23 cellular contexts compared by ENCODE assay signal in the genomic region with DNA sequence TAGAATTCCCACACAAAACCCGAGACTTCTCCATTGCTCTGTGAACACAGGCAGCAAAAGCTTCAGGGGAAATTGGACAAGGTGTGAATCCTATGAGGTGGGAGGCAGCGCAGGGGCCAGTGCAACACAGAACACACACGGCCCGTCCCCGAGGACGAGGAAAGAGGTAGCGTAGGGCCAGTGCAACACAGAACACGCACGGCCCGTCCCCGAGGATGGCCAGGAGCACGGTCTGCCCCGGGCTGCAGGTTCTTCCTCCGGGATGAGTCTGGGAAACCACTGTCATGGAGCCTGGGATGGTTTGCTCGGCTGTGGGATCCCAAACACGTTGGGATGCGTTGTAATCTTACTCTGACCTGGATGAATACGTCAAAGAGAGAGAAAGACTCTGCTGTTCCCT.
"Had no signal": no experiment of that assay in that cellular context is flagged by ENCODE, and none has a peak within 500 bp of the region (broad histone marks: within the 10 kb centered on the region; RNA-seq: fewer than 3 reads in every experiment).

No MANE protein-coding gene starts in this region.

- H3K36me3 Mint-ChIP-seq: immature natural killer cell, memory B cell had no signal

- H3K4me3 ChIP-seq: colonic mucosa, dorsolateral prefrontal cortex, esophagus muscularis mucosa, gastroesophageal sphincter, heart left ventricle, hepatocyte, left lung, lung had no signal

- H3K36me3 ChIP-seq: colonic mucosa, esophagus muscularis mucosa, gastroesophageal sphincter, heart left ventricle, left lung had no signal

- H3K4me3 Mint-ChIP-seq: immature natural killer cell, memory B cell had no signal

- H3K27me3 ChIP-seq: colonic mucosa, foreskin keratinocyte had no signal

- H2AFZ ChIP-seq: hepatocyte had no signal

- H3K9me3 ChIP-seq: colonic mucosa, esophagus muscularis mucosa, gastroesophageal sphincter, heart left ventricle, left lung had no signal

- H3K4me2 ChIP-seq: hepatocyte had no signal

- H3K27ac Mint-ChIP-seq: immature natural killer cell, memory B cell had no signal

- H3K4me1 Mint-ChIP-seq: immature natural killer cell, memory B cell had no signal

- H3K4me1 ChIP-seq: colonic mucosa, esophagus muscularis mucosa, foreskin keratinocyte, gastroesophageal sphincter, heart left ventricle, left lung had no signal

- FAIRE-seq: endothelial cell of umbilical vein, frontal cortex had no signal

- DNase-seq: colonic mucosa; dermis blood vessel endothelial cell; dorsolateral prefrontal cortex; effector CD4-positive, alpha-beta T cell; effector memory CD4-positive, alpha-beta T cell; foreskin keratinocyte; heart left ventricle; hypothalamus; immature natural killer cell; islet precursor cell; left cardiac atrium; left ventricle myocardium superior; mammary epithelial cell; mesendoderm; midbrain had no signal

- H3K27me3 Mint-ChIP-seq: memory B cell had no signal

- H3K27ac ChIP-seq: colonic mucosa, dorsolateral prefrontal cortex, esophagus muscularis mucosa, foreskin keratinocyte, gastroesophageal sphincter, heart left ventricle, hepatocyte, left lung had no signal
